ENCODE assay signal across 23 cellular contexts in the genomic region with DNA sequence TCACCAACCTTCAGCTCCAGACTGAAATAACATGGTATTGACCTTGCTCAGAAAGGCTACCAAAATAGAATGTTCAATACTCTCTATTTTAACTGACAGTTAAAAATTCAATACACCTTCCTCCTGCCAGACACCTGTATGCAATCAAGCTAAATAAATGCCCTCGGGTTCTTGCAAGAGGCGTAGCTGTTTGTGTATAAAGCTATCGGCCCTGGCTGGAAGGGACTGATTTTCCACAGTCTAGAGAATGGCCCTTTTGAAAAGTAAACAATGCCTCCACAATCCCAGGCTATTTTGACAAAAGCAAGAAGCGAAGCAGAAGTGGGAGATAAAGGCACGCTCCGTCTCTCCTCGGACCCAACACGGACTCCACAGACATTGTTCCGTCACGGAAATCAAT.
DNase-seq lines count a peak whose midpoint lies in the region; ATAC-seq and TF ChIP-seq lines count a peak whose summit lies in the region.
"Had no signal": no experiment of that assay in that cellular context is flagged by ENCODE, and none has a peak within 500 bp of the region (broad histone marks: within the 10 kb centered on the region; RNA-seq: fewer than 3 reads in every experiment).

No MANE protein-coding gene starts in this region.

- no peak for TF ChIP-seq EP300 in tibial nerve (IDR thresholded peaks at IDR 0.05)

- no peak overlapping the region for H3K4me3 Mint-ChIP-seq in chondrocyte (ENCODE audit: unreplicated experiment)
- no peak overlapping the region for H3K4me3 Mint-ChIP-seq in stimulated activated memory B cell treated with anti-CD40 and anti-IgM and Interleukin-4, amounts not matched to agents 10 μg/mL and 1 μg/mL and 100 μg/mL, for 72 hours
- H3K4me3 Mint-ChIP-seq: CD4-positive, CD25-positive, alpha-beta regulatory T cell had no signal

- peaks cover 26% of the 10 kb centered on the region for H3K27me3 Mint-ChIP-seq in chondrocyte (ENCODE audit: low read depth)
- peaks cover 27% of the 10 kb centered on the region for H3K27me3 Mint-ChIP-seq in stimulated activated memory B cell treated with anti-CD40 and anti-IgM and Interleukin-4, amounts not matched to agents 10 μg/mL and 1 μg/mL and 100 μg/mL, for 72 hours

- H3K9me3 Mint-ChIP-seq in chondrocyte (ENCODE audit: low read depth): no peaks in the 10 kb centered on the region
- H3K9me3 Mint-ChIP-seq in stimulated activated memory B cell treated with anti-CD40 and anti-IgM and Interleukin-4, amounts not matched to agents 10 μg/mL and 1 μg/mL and 100 μg/mL, for 72 hours: peaks cover 5% of the 10 kb centered on the region
- H3K9me3 Mint-ChIP-seq: CD4-positive, CD25-positive, alpha-beta regulatory T cell had no signal

- H3K4me1 Mint-ChIP-seq in chondrocyte (ENCODE audit: low read depth): no peaks in the 10 kb centered on the region
- no peaks in the 10 kb centered on the region for H3K4me1 Mint-ChIP-seq in stimulated activated memory B cell treated with anti-CD40 and anti-IgM and Interleukin-4, amounts not matched to agents 10 μg/mL and 1 μg/mL and 100 μg/mL, for 72 hours
- H3K4me1 Mint-ChIP-seq: CD4-positive, CD25-positive, alpha-beta regulatory T cell had no signal

- peak; percentile 27 for DNase-seq in COLO668 (lab: John Stamatoyannopoulos, UW; ENCODE audit: unreplicated experiment)
- peak; percentile 50 for DNase-seq in NCI-H146 (lab: John Stamatoyannopoulos, UW)
- DNase-seq in NCI-H345 treated with DMSO at 0.1 percent for 48 hours (lab: John Stamatoyannopoulos, UW; ENCODE audit: unreplicated experiment): peak; percentile 63
- DNase-seq in chondrocyte (ENCODE audit: low spot score): peak; percentile 11
- no peak for DNase-seq in GM19238 (ENCODE audit: insufficient read length, low spot score)
- DNase-seq in SJCRH30: no peak
- no peak for DNase-seq in tibial nerve (ENCODE audit: low spot score in 2 of 2)
- DNase-seq: CD4-positive, CD25-positive, alpha-beta regulatory T cell; DMS79; EL; GDM1; GOT3; HCEC 1CT; KBM-7; NCI-H1436 treated with DMSO at 0.1 percent for 48 hours; NCI-H2081; NCI-H526 treated with DMSO at 0.1 percent for 48 hours; NK-92 treated with Interleukin-12 subunit alpha and Interleukin-12 subunit beta, amount 100 ng/mL, for 24 hours; PC-3 had no signal

- H3K4me3 ChIP-seq in SJCRH30 (no peak overlapping the region), tibial nerve (no peak overlapping the region)
- H3K4me3 ChIP-seq: BLaER1, GM12878, SJSA1 had no signal

- no peak for ATAC-seq in stimulated activated memory B cell treated with anti-CD40 and anti-IgM and Interleukin-4, amounts not matched to agents 10 μg/mL and 1 μg/mL and 100 μg/mL, for 72 hours
- ATAC-seq: GM12878, PC-3 had no signal

- 70 to 73% methylated on average over 10 of the region's 10 CpGs for WGBS in tibial nerve, 2 donors

- no peaks in the 10 kb centered on the region for H3K4me1 ChIP-seq in SJCRH30
- no peaks in the 10 kb centered on the region for H3K4me1 ChIP-seq in tibial nerve
- H3K4me1 ChIP-seq: BLaER1, SJSA1 had no signal

- H3K9me3 ChIP-seq in SJCRH30 (replicated peaks) (no peaks in the 10 kb centered on the region), tibial nerve (no peaks in the 10 kb centered on the region)
- H3K9me3 ChIP-seq: BLaER1 had no signal

- no peak overlapping the region for H3K27ac ChIP-seq in SJCRH30
- H3K27ac ChIP-seq in tibial nerve: no peak overlapping the region
- H3K27ac ChIP-seq: BLaER1, SJSA1 had no signal

- H3K27ac Mint-ChIP-seq in chondrocyte (ENCODE audit: unreplicated experiment): no peak overlapping the region
- H3K27ac Mint-ChIP-seq in stimulated activated memory B cell treated with anti-CD40 and anti-IgM and Interleukin-4, amounts not matched to agents 10 μg/mL and 1 μg/mL and 100 μg/mL, for 72 hours: no peak overlapping the region
- H3K27ac Mint-ChIP-seq: CD4-positive, CD25-positive, alpha-beta regulatory T cell had no signal

- no peaks in the 10 kb centered on the region for H3K36me3 Mint-ChIP-seq in chondrocyte (ENCODE audit: low read depth)
- no peaks in the 10 kb centered on the region for H3K36me3 Mint-ChIP-seq in stimulated activated memory B cell treated with anti-CD40 and anti-IgM and Interleukin-4, amounts not matched to agents 10 μg/mL and 1 μg/mL and 100 μg/mL, for 72 hours
- H3K36me3 Mint-ChIP-seq: CD4-positive, CD25-positive, alpha-beta regulatory T cell had no signal

- peaks cover 43% of the 10 kb centered on the region for H3K27me3 ChIP-seq in SJCRH30
- H3K27me3 ChIP-seq in tibial nerve: no peaks in the 10 kb centered on the region
- H3K27me3 ChIP-seq: BLaER1, SJSA1 had no signal

- no peaks in the 10 kb centered on the region for H3K36me3 ChIP-seq in SJCRH30
- H3K36me3 ChIP-seq in tibial nerve: no peaks in the 10 kb centered on the region
- H3K36me3 ChIP-seq: BLaER1, SJSA1 had no signal

- TF ChIP-seq POLR2A in tibial nerve (IDR thresholded peaks at IDR 0.05): no peak

- TF ChIP-seq CTCF in chondrocyte (IDR thresholded peaks at IDR 0.05) (no peak), tibial nerve (IDR thresholded peaks at IDR 0.05) (no peak)

Comparison
In these comparisons a context has a peak if more than half of its experiments do, and no peak if none do; other contexts are left out.
1. DNase-seq: peak in COLO668 (single experiment), NCI-H146 (single experiment), NCI-H345 treated with DMSO at 0.1 percent for 48 hours (single experiment) and chondrocyte (single experiment); none in GM19238 (single experiment), SJCRH30 (0 of 2) and tibial nerve (0 of 2).